ENCODE assay signal across 34 cellular contexts in genomic region chr14:36884049-36884448, GRCh38.
"Had no signal": no experiment of that assay in that cellular context is flagged by ENCODE, and none has a peak within 500 bp of the region (broad histone marks: within the 10 kb centered on the region; RNA-seq: fewer than 3 reads in every experiment).

No MANE protein-coding gene starts in this region.

- H3K9me3 ChIP-seq: MG63 had no signal

- H3K4me3 ChIP-seq: MG63 had no signal

- DNase-seq: Kasumi-1, MG63, MM.1S, MV-4-11, NCI-H1048, NCI-H1092, NCI-H1092 treated with DMSO at 0.1 percent for 48 hours, NCI-H1105, NCI-H1105 treated with DMSO at 0.1 percent for 48 hours, NCI-H1417, NCI-H1417 treated with DMSO at 0.1 percent for 48 hours, NCI-H1436, NCI-H1436 treated with DMSO at 0.1 percent for 48 hours, NCI-H146, NCI-H1694, NCI-H1694 treated with DMSO at 0.1 percent for 48 hours, NCI-H187, NCI-H187 treated with DMSO at 0.1 percent for 48 hours, NCI-H1930, NCI-H2029, NCI-H2029 treated with DMSO at 0.1 percent for 48 hours, NCI-H2081, NCI-H2081 treated with DMSO at 0.1 percent for 48 hours, NCI-H2107, NCI-H2171, NCI-H2171 treated with DMSO at 0.1 percent for 48 hours, NCI-H2227 treated with DMSO at 0.1 percent for 48 hours, NCI-H226, NCI-H345, NCI-H446, NCI-H446 treated with DMSO at 0.1 percent for 48 hours, NCI-H510A, NCI-H510A treated with DMSO at 0.1 percent for 48 hours, NCI-H524 had no signal

- H3K36me3 ChIP-seq: MG63 had no signal
